ENCODE assay signal across 1 cellular context in genomic region chr15:65303687-65304392, GRCh38.
TF ChIP-seq lines count a peak whose summit lies in the region.

No MANE protein-coding gene starts in this region.

TF ChIP-seq in HepG2, 621 proteins besides CTCF, POLR2A, EP300 and RAD21 (continued from another document and continues in another):
- TF ChIP-seq ZBTB46 (CRISPR knock-in tag; IDR thresholded peaks at IDR 0.05; ENCODE audit: borderline replicate concordance) (no peak), FOXO4 (CRISPR knock-in tag; conservative IDR thresholded peaks at IDR 0.05) (no peak), ZNF780A (CRISPR knock-in tag; IDR thresholded peaks at IDR 0.05) (no peak), ZNF75D (CRISPR knock-in tag; IDR thresholded peaks at IDR 0.05; ENCODE audit: borderline replicate concordance) (no peak), ZMAT5 (CRISPR knock-in tag; IDR thresholded peaks at IDR 0.05; ENCODE audit: borderline replicate concordance, low read depth) (no peak), ISX (CRISPR knock-in tag; conservative IDR thresholded peaks at IDR 0.05) (no peak), MYC (CRISPR knock-in tag; IDR thresholded peaks at IDR 0.05; ENCODE audit: borderline replicate concordance) (no peak; the same call in 1 of the 2 replicates), KAT8 (CRISPR knock-in tag; IDR thresholded peaks at IDR 0.05) (peak; percentile 12; the same call in 1 of the 2 replicates), ZNF687 (CRISPR knock-in tag; IDR thresholded peaks at IDR 0.05) (peak; percentile 33; the same call in 1 of the 2 replicates), TIGD3 (CRISPR knock-in tag; IDR thresholded peaks at IDR 0.05; ENCODE audit: borderline replicate concordance) (peak; percentile 9; the same call in 1 of the 2 replicates), ZNF704 (CRISPR knock-in tag; IDR thresholded peaks at IDR 0.05; ENCODE audit: borderline replicate concordance) (no peak), ZSCAN5A (CRISPR knock-in tag; IDR thresholded peaks at IDR 0.05; ENCODE audit: borderline replicate concordance) (no peak), GTF3A (CRISPR knock-in tag; conservative IDR thresholded peaks at IDR 0.05) (no peak), SAP130 (CRISPR knock-in tag; IDR thresholded peaks at IDR 0.05; ENCODE audit: low read depth) (peak; percentile 21), ZNF615 (CRISPR knock-in tag; IDR thresholded peaks at IDR 0.05; ENCODE audit: borderline replicate concordance) (no peak), ZNF260 (CRISPR knock-in tag; IDR thresholded peaks at IDR 0.05; ENCODE audit: borderline replicate concordance, low read depth) (no peak), ELF3 (CRISPR knock-in tag; IDR thresholded peaks at IDR 0.05) (no peak; the same call in 1 of the 2 replicates), TSC22D2 (CRISPR knock-in tag; IDR thresholded peaks at IDR 0.05; ENCODE audit: borderline replicate concordance) (0 out of 2 replicates have a peak, but pooled peaks have one; percentile 25), MAFK (conservative IDR thresholded peaks at IDR 0.05 in 1 of 2, IDR thresholded peaks at IDR 0.05 in 1 of 2; ENCODE audit: low read length in 2 of 2) (peak in 1 of 2 experiments; percentile 17; a peak in 2 of 4 replicates), AHR (CRISPR knock-in tag; IDR thresholded peaks at IDR 0.05) (no peak), ZNF83 (CRISPR knock-in tag; IDR thresholded peaks at IDR 0.05; ENCODE audit: borderline replicate concordance) (no peak), RBAK (CRISPR knock-in tag; IDR thresholded peaks at IDR 0.05) (no peak), CCAR2 (optimal IDR thresholded peaks at IDR 0.05; ENCODE audit: low read depth, low read length) (no peak), CC2D1A (CRISPR knock-in tag; IDR thresholded peaks at IDR 0.05) (no peak), SRY (CRISPR knock-in tag; IDR thresholded peaks at IDR 0.05) (no peak), BORCS8-MEF2B (CRISPR knock-in tag; IDR thresholded peaks at IDR 0.05) (0 out of 2 replicates have a peak, but pooled peaks have one; percentile 40), ZSCAN25 (CRISPR knock-in tag; IDR thresholded peaks at IDR 0.05) (no peak), PAF1 (CRISPR knock-in tag; IDR thresholded peaks at IDR 0.05) (no peak), ZNF317 (CRISPR knock-in tag; IDR thresholded peaks at IDR 0.05) (no peak), ZNF17 (CRISPR knock-in tag; IDR thresholded peaks at IDR 0.05) (no peak), ZFY (CRISPR knock-in tag; IDR thresholded peaks at IDR 0.05) (peak; percentile 51), ARNT2 (CRISPR knock-in tag; IDR thresholded peaks at IDR 0.05; ENCODE audit: low read depth) (no peak), ZNF136 (CRISPR knock-in tag; IDR thresholded peaks at IDR 0.05; ENCODE audit: low read depth) (no peak), GFI1 (CRISPR knock-in tag; IDR thresholded peaks at IDR 0.05; ENCODE audit: borderline replicate concordance) (0 out of 2 replicates have a peak, but pooled peaks have one; percentile 1), ZNF597 (CRISPR knock-in tag; IDR thresholded peaks at IDR 0.05) (no peak), HNRNPUL1 (IDR thresholded peaks at IDR 0.05; ENCODE audit: low read depth, low read length) (peak; percentile 66; the same call in 1 of the 2 replicates), SIN3B (IDR thresholded peaks at IDR 0.05; ENCODE audit: low read length) (no peak), HNF1A (IDR thresholded peaks at IDR 0.05; ENCODE audit: low read depth) (peak; percentile 12; the same call in 1 of the 2 replicates), HNF1A (CRISPR knock-in tag; IDR thresholded peaks at IDR 0.05; ENCODE audit: borderline replicate concordance) (no peak), CEBPG (CRISPR knock-in tag; IDR thresholded peaks at IDR 0.05) (no peak; the same call in 1 of the 2 replicates), RAD51 (IDR thresholded peaks at IDR 0.05; ENCODE audit: borderline replicate concordance) (no peak), ZNF652 (CRISPR knock-in tag; IDR thresholded peaks at IDR 0.05; ENCODE audit: borderline replicate concordance, low read depth) (no peak), CREBL2 (CRISPR knock-in tag; IDR thresholded peaks at IDR 0.05; ENCODE audit: borderline replicate concordance) (no peak), ZNF441 (CRISPR knock-in tag; IDR thresholded peaks at IDR 0.05; ENCODE audit: borderline replicate concordance) (0 out of 2 replicates have a peak, but pooled peaks have one; percentile 37), ZNF644 (CRISPR knock-in tag; IDR thresholded peaks at IDR 0.05; ENCODE audit: low read depth) (no peak), ZSCAN22 (CRISPR knock-in tag; IDR thresholded peaks at IDR 0.05) (no peak), ZNF850 (CRISPR knock-in tag; conservative IDR thresholded peaks at IDR 0.05) (no peak), GLMP (CRISPR knock-in tag; IDR thresholded peaks at IDR 0.05; ENCODE audit: borderline replicate concordance) (no peak)
